ENCODE assay signal across 13 cellular contexts in the genomic region with DNA sequence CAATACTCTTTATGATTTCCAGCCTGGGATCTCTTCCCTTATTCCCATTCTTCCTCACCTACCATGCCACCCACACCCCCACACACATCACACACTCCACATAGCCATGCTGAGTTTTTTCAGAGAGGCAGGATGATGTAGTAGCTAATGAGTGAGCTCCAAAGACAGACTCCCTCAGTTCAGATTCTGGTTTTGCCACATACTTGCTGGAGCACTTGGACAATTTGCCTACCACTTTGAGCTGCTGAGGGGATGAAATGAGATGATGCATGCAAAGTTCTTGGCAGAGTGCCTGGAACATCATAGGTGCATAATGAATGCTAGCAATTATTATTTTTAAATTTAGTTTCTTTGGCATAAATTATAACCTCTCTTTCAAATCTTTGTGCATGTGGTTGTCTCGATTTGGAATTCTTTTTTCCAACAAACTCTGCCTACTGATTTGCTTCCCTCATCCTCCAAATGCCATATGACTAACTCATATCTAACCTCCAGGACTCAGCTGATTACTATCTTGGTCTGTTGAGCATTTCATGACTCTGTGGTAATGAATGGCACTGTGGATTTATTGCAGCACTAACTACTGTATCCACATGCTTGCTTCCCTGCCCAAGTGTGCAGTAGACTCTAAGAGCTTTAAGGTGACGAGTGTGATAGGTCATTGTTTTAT.
DNase-seq lines count a peak whose midpoint lies in the region; ATAC-seq and TF ChIP-seq lines count a peak whose summit lies in the region.
"Had no signal": no experiment of that assay in that cellular context is flagged by ENCODE, and none has a peak within 500 bp of the region (broad histone marks: within the 10 kb centered on the region; RNA-seq: fewer than 3 reads in every experiment).

No MANE protein-coding gene starts in this region.

- H3K27ac ChIP-seq in esophagus muscularis mucosa (replicated peaks in 1 of 4) (no peak overlapping the region), gastrocnemius medialis (no peak overlapping the region)
- H3K27ac ChIP-seq: KMS-11 had no signal

- H3K4me1 ChIP-seq in esophagus muscularis mucosa (no peaks in the 10 kb centered on the region), gastrocnemius medialis (no peaks in the 10 kb centered on the region)

- H3K9me3 Mint-ChIP-seq in activated CD4-positive, alpha-beta T cell treated with anti-CD3 and anti-CD28 coated beads, Interleukin-2, amount 10 ng/mL, durations not matched to agents 24 days and 14 days = no peaks in the 10 kb centered on the region

- 53% methylated on average over 2 of the region's 2 CpGs for WGBS in esophagus muscularis mucosa

- no peaks in the 10 kb centered on the region for H3K4me1 Mint-ChIP-seq in activated CD4-positive, alpha-beta T cell treated with anti-CD3 and anti-CD28 coated beads, Interleukin-2, amount 10 ng/mL, durations not matched to agents 24 days and 14 days
- H3K4me1 Mint-ChIP-seq: CD14-positive monocyte had no signal

- ATAC-seq in gastrocnemius medialis (no peak), GM21576 (IDR thresholded peaks at IDR 0.05; ENCODE audit: unreplicated experiment) (no peak)
- ATAC-seq: activated T-cell treated with anti-CD3 and anti-CD28 coated beads, Interleukin-2, amount 50 U/mL, for 4 hours; left lobe of liver; right cardiac atrium had no signal

- H3K4me3 ChIP-seq in esophagus muscularis mucosa (no peak overlapping the region), gastrocnemius medialis (no peak overlapping the region)

- no peak for TF ChIP-seq CTCF in esophagus muscularis mucosa (IDR thresholded peaks at IDR 0.05)
- no peak for TF ChIP-seq CTCF in gastrocnemius medialis (IDR thresholded peaks at IDR 0.05 in 4 of 5, conservative IDR thresholded peaks at IDR 0.05 in 1 of 5)

- intact Hi-C loops in activated CD4-positive, alpha-beta T cell treated with anti-CD3 and anti-CD28 coated beads, Interleukin-2, amount 10 ng/mL, durations not matched to agents 24 days and 14 days (cut with micrococcal nuclease) = no loop called here
- intact Hi-C loops in esophagus muscularis mucosa (cut with DNase I) (no loop called here), gastrocnemius medialis (cut with DNase I; ENCODE audit: low total_unique reads) (no loop called here)

- no peak overlapping the region for H3K27ac Mint-ChIP-seq in activated CD4-positive, alpha-beta T cell treated with anti-CD3 and anti-CD28 coated beads, Interleukin-2, amount 10 ng/mL, durations not matched to agents 24 days and 14 days
- H3K27ac Mint-ChIP-seq: CD14-positive monocyte had no signal

- no peak for TF ChIP-seq EP300 in esophagus muscularis mucosa (IDR thresholded peaks at IDR 0.05)

- no peak overlapping the region for H3K4me3 Mint-ChIP-seq in activated CD4-positive, alpha-beta T cell treated with anti-CD3 and anti-CD28 coated beads, Interleukin-2, amount 10 ng/mL, durations not matched to agents 24 days and 14 days
- H3K4me3 Mint-ChIP-seq: activated T-cell treated with anti-CD3 and anti-CD28 coated beads, Interleukin-2, amount 50 U/mL, for 4 hours; CD14-positive monocyte had no signal

- peaks cover 9% of the 10 kb centered on the region for H3K27me3 Mint-ChIP-seq in activated CD4-positive, alpha-beta T cell treated with anti-CD3 and anti-CD28 coated beads, Interleukin-2, amount 10 ng/mL, durations not matched to agents 24 days and 14 days

- no peaks in the 10 kb centered on the region for H3K36me3 ChIP-seq in esophagus muscularis mucosa
- H3K36me3 ChIP-seq in gastrocnemius medialis = no peaks in the 10 kb centered on the region

- peak; percentile 23 for DNase-seq in activated CD4-positive, alpha-beta T cell treated with anti-CD3 and anti-CD28 coated beads, Interleukin-2, amount 10 ng/mL, durations not matched to agents 24 days and 14 days
- no peak for DNase-seq in activated CD4-positive, alpha-beta T cell treated with anti-CD3 and anti-CD28 coated beads, Interleukin-2, amount 50 U/mL, for 1 hour
- DNase-seq in NCI-H526 (lab: John Stamatoyannopoulos, UW) (peak; percentile 89 to 90), esophagus muscularis mucosa (ENCODE audit: extremely low spot score) (peak; percentile 34), activated gamma-delta T cell treated with Interleukin-2 at 50 U/mL for 16 hours (no peak), gastrocnemius medialis (no peak), cerebellar nuclear complex (lab: John Stamatoyannopoulos, UW) (no peak)
- DNase-seq: activated T-cell treated with anti-CD3 and anti-CD28 coated beads, Interleukin-2, amount 50 U/mL, for 4 hours; right cardiac atrium had no signal

- in situ Hi-C loops in gastrocnemius medialis (cut with MboI; ENCODE audit: low sequenced_read_pairs in 4 of 4) = no loop called here

- H3K9me3 ChIP-seq in esophagus muscularis mucosa (no peaks in the 10 kb centered on the region), gastrocnemius medialis (no peaks in the 10 kb centered on the region)

- TF ChIP-seq POLR2A in esophagus muscularis mucosa (IDR thresholded peaks at IDR 0.05; ENCODE audit: low read depth) (no peak), gastrocnemius medialis (IDR thresholded peaks at IDR 0.05) (no peak)

- H3K36me3 Mint-ChIP-seq in activated CD4-positive, alpha-beta T cell treated with anti-CD3 and anti-CD28 coated beads, Interleukin-2, amount 10 ng/mL, durations not matched to agents 24 days and 14 days (ENCODE audit: low read depth) = no peaks in the 10 kb centered on the region
- H3K36me3 Mint-ChIP-seq: CD14-positive monocyte had no signal

- H3K27me3 ChIP-seq in esophagus muscularis mucosa = no peaks in the 10 kb centered on the region
- H3K27me3 ChIP-seq in gastrocnemius medialis = no peaks in the 10 kb centered on the region

Comparison
In these comparisons a context has a peak if more than half of its experiments do, and no peak if none do; other contexts are left out.
1. DNase-seq: peak in activated CD4-positive, alpha-beta T cell treated with anti-CD3 and anti-CD28 coated beads, Interleukin-2, amount 10 ng/mL, durations not matched to agents 24 days and 14 days (single experiment), NCI-H526 (2 of 2) and esophagus muscularis mucosa (single experiment); none in activated CD4-positive, alpha-beta T cell treated with anti-CD3 and anti-CD28 coated beads, Interleukin-2, amount 50 U/mL, for 1 hour (single experiment), activated gamma-delta T cell treated with Interleukin-2 at 50 U/mL for 16 hours (single experiment), gastrocnemius medialis (0 of 2) and cerebellar nuclear complex (0 of 2).